In the genomic region with DNA sequence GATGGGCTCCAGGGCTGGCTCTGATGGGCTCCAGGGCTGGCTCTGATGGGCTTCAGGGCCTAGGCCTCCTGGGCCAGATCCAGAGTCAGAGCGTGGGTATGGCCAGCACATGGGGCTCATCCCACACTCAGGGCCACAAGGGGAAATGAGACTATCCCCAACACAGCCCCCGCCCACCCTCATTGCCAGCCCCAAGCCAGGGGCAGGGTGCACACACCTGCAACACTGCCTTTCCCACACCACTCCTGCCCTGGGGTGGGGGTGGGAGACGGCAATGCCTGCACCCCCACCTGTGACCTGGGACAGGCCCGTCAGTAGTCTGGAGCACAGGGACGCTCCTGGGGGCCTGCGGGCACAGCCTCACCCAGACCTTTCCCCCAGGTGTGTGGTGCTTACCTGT, we compare ENCODE assay signal across 1 cellular context.
TF ChIP-seq lines count a peak whose summit lies in the region.

No MANE protein-coding gene starts in this region.

TF ChIP-seq in GM23338, 12 proteins besides CTCF, POLR2A, EP300 and RAD21 (continued from another document):
- TF ChIP-seq, protein P1, sequence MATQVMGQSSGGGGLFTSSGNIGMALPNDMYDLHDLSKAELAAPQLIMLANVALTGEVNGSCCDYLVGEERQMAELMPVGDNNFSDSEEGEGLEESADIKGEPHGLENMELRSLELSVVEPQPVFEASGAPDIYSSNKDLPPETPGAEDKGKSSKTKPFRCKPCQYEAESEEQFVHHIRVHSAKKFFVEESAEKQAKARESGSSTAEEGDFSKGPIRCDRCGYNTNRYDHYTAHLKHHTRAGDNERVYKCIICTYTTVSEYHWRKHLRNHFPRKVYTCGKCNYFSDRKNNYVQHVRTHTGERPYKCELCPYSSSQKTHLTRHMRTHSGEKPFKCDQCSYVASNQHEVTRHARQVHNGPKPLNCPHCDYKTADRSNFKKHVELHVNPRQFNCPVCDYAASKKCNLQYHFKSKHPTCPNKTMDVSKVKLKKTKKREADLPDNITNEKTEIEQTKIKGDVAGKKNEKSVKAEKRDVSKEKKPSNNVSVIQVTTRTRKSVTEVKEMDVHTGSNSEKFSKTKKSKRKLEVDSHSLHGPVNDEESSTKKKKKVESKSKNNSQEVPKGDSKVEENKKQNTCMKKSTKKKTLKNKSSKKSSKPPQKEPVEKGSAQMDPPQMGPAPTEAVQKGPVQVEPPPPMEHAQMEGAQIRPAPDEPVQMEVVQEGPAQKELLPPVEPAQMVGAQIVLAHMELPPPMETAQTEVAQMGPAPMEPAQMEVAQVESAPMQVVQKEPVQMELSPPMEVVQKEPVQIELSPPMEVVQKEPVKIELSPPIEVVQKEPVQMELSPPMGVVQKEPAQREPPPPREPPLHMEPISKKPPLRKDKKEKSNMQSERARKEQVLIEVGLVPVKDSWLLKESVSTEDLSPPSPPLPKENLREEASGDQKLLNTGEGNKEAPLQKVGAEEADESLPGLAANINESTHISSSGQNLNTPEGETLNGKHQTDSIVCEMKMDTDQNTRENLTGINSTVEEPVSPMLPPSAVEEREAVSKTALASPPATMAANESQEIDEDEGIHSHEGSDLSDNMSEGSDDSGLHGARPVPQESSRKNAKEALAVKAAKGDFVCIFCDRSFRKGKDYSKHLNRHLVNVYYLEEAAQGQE (IDR thresholded peaks at IDR 0.05; ENCODE audit: unreplicated experiment): no peak
- TF ChIP-seq ZNF331 (CRISPR knock-in tag; IDR thresholded peaks at IDR 0.05; ENCODE audit: low read depth): no peak
- no peak for TF ChIP-seq EZH2phosphoT487 (IDR thresholded peaks at IDR 0.05; ENCODE audit: unreplicated experiment)
- TF ChIP-seq, protein P2, sequence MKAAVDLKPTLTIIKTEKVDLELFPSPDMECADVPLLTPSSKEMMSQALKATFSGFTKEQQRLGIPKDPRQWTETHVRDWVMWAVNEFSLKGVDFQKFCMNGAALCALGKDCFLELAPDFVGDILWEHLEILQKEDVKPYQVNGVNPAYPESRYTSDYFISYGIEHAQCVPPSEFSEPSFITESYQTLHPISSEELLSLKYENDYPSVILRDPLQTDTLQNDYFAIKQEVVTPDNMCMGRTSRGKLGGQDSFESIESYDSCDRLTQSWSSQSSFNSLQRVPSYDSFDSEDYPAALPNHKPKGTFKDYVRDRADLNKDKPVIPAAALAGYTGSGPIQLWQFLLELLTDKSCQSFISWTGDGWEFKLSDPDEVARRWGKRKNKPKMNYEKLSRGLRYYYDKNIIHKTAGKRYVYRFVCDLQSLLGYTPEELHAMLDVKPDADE (IDR thresholded peaks at IDR 0.05): no peak
- TF ChIP-seq EZH2 (IDR thresholded peaks at IDR 0.05; ENCODE audit: low read depth, unreplicated experiment): no peak
- no peak for TF ChIP-seq POLR2AphosphoS5 (IDR thresholded peaks at IDR 0.05; ENCODE audit: low read depth)
